Comparison of ENCODE assay signal across 15 cellular contexts in the genomic region with DNA sequence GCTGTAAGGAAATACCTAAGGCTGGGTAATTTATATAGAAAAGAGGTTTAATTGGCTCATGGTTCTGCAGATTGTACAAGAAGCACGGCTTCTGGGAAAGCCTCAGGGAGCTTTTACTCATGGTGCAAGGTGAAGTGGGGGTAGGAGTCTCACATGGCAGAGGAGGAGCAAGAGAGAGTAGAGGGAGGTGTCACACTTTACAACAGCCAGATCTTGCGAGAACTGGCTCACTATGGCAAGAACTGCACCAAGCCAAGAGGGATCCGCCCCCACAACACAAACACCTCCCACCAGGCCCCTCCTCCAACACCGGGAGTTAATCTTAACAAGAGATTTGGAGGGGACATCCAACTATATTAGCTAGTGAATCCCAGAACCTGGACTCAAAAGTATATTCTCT.
"Had no signal": no experiment of that assay in that cellular context is flagged by ENCODE, and none has a peak within 500 bp of the region (broad histone marks: within the 10 kb centered on the region; RNA-seq: fewer than 3 reads in every experiment).

No MANE protein-coding gene starts in this region.

- H3K9me3 Mint-ChIP-seq: activated CD8-positive, alpha-beta T cell treated with anti-CD3 and anti-CD28 coated beads for 36 hours; stimulated activated naive CD8-positive, alpha-beta T cell treated with anti-CD3 and anti-CD28 coated beads, Interleukin-15, amount 100 ng/mL, for 72 hours had no signal

- H3K9me3 ChIP-seq: heart right ventricle, lower lobe of right lung, right atrium auricular region, testis had no signal

- H3K36me3 ChIP-seq: heart right ventricle, lower lobe of right lung, right atrium auricular region had no signal

- H3K27me3 ChIP-seq: heart right ventricle, right atrium auricular region, testis had no signal

- H3K4me1 Mint-ChIP-seq: naive B cell; stimulated activated naive CD8-positive, alpha-beta T cell treated with anti-CD3 and anti-CD28 coated beads, Interleukin-15, amount 100 ng/mL, for 72 hours had no signal

- H3K36me3 Mint-ChIP-seq: naive B cell had no signal

- H3K4me3 ChIP-seq: heart right ventricle, lower lobe of right lung, right atrium auricular region, skin epidermis, testis had no signal

- H3K4me1 ChIP-seq: heart right ventricle, lower lobe of right lung, right atrium auricular region had no signal

- H3K27ac Mint-ChIP-seq: activated CD8-positive, alpha-beta T cell treated with anti-CD3 and anti-CD28 coated beads for 36 hours; naive B cell; stimulated activated naive CD8-positive, alpha-beta T cell treated with anti-CD3 and anti-CD28 coated beads, Interleukin-15, amount 100 ng/mL, for 72 hours had no signal

- H3K27ac ChIP-seq: heart right ventricle, lower lobe of right lung, right atrium auricular region, skin epidermis, testis had no signal

- ATAC-seq: activated CD8-positive, alpha-beta T cell treated with anti-CD3 and anti-CD28 coated beads for 36 hours; heart right ventricle; lower lobe of right lung; stimulated activated naive CD8-positive, alpha-beta T cell treated with anti-CD3 and anti-CD28 coated beads, Interleukin-15, amount 100 ng/mL, for 72 hours had no signal

- H3K27me3 Mint-ChIP-seq: activated CD8-positive, alpha-beta T cell treated with anti-CD3 and anti-CD28 coated beads for 36 hours; naive B cell; stimulated activated naive CD8-positive, alpha-beta T cell treated with anti-CD3 and anti-CD28 coated beads, Interleukin-15, amount 100 ng/mL, for 72 hours had no signal

- DNase-seq: activated CD4-positive, alpha-beta T cell treated with anti-CD3 and anti-CD28 coated beads for 4 hours; activated CD8-positive, alpha-beta memory T cell treated with anti-CD3 and anti-CD28 coated beads, Interleukin-2, amount 50 U/mL, for 48 hours; activated CD8-positive, alpha-beta T cell treated with anti-CD3 and anti-CD28 coated beads for 36 hours; activated naive CD4-positive, alpha-beta T cell; aorta; heart right ventricle; lower lobe of right lung; midbrain; naive B cell; stimulated activated CD4-positive, alpha-beta T cell treated with anti-CD3 and anti-CD28 coated beads, Interleukin-4, amount 100 ng/mL, for 4 hours; stimulated activated naive CD8-positive, alpha-beta T cell treated with anti-CD3 and anti-CD28 coated beads, Interleukin-15, amount 100 ng/mL, for 72 hours; T-helper 2 cell; testis had no signal

- H3K4me3 Mint-ChIP-seq: activated CD8-positive, alpha-beta T cell treated with anti-CD3 and anti-CD28 coated beads for 36 hours; naive B cell; stimulated activated naive CD8-positive, alpha-beta T cell treated with anti-CD3 and anti-CD28 coated beads, Interleukin-15, amount 100 ng/mL, for 72 hours had no signal
